Comparison of ENCODE assay signal across 14 cellular contexts in genomic region chr10:28987555-28988320, GRCh38.
A peak's percentile ranks its signal among the peaks of the same experiment; 100 is the strongest.
DNase-seq lines count a peak whose midpoint lies in the region; ATAC-seq and TF ChIP-seq lines count a peak whose summit lies in the region.
"Had no signal": no experiment of that assay in that cellular context is flagged by ENCODE, and none has a peak within 500 bp of the region (broad histone marks: within the 10 kb centered on the region; RNA-seq: fewer than 3 reads in every experiment).

No MANE protein-coding gene starts in this region.

- no peak for DNase-seq in Calu3
- no peak for DNase-seq in endothelial cell (ENCODE audit: low spot score)
- DNase-seq in osteoblast (ENCODE audit: insufficient read length, low spot score, missing footprints) = peak; percentile 2
- DNase-seq in NCI-H82 (lab: John Stamatoyannopoulos, UW) = no peak
- no peak for DNase-seq in stimulated activated naive B cell treated with anti-CD40 and anti-IgM and Interleukin-4, amounts not matched to agents 10 μg/mL and 1 μg/mL and 100 μg/mL, for 72 hours
- no peak for DNase-seq in A172 (ENCODE audit: low spot score)
- DNase-seq: CD8-positive, alpha-beta T cell; DMS79; H7; IMR-90 had no signal

- H3K27ac ChIP-seq in osteoblast (ENCODE audit: low read depth, low read length) = no peak overlapping the region

- TF ChIP-seq CTCF in Calu3 (IDR thresholded peaks at IDR 0.05; ENCODE audit: unreplicated experiment) (no peak), endothelial cell (IDR thresholded peaks at IDR 0.05; ENCODE audit: unreplicated experiment) (no peak), osteoblast (IDR thresholded peaks at IDR 0.05; ENCODE audit: extremely low read depth, low read depth, low read length) (no peak)

- H3K9me3 ChIP-seq in osteoblast (ENCODE audit: low read depth, low read length) = no peaks in the 10 kb centered on the region

- H3K36me3 ChIP-seq in osteoblast (ENCODE audit: insufficient read depth, low read length) = no peaks in the 10 kb centered on the region

- intact Hi-C loops in Calu3 (cut with micrococcal nuclease; ENCODE audit: unreplicated experiment) = no loop called here

- H3K36me3 Mint-ChIP-seq in Calu3 (ENCODE audit: insufficient read depth, unreplicated experiment) (no peaks in the 10 kb centered on the region), endothelial cell (ENCODE audit: low read depth, unreplicated experiment) (no peaks in the 10 kb centered on the region)
- no peaks in the 10 kb centered on the region for H3K36me3 Mint-ChIP-seq in stimulated activated naive B cell treated with anti-CD40 and anti-IgM and Interleukin-4, amounts not matched to agents 10 μg/mL and 1 μg/mL and 100 μg/mL, for 72 hours
- H3K36me3 Mint-ChIP-seq: CD14-positive monocyte; CD8-positive, alpha-beta T cell had no signal

- no peaks in the 10 kb centered on the region for H4K20me1 ChIP-seq in osteoblast (ENCODE audit: insufficient read depth, low read length)

- H3K79me2 ChIP-seq in osteoblast (ENCODE audit: insufficient read depth, low read length) = no peaks in the 10 kb centered on the region

- no peaks in the 10 kb centered on the region for H3K9me3 Mint-ChIP-seq in Calu3 (ENCODE audit: low read depth, unreplicated experiment)
- H3K9me3 Mint-ChIP-seq in endothelial cell (ENCODE audit: unreplicated experiment) = no peaks in the 10 kb centered on the region
- peaks cover 1 to 5% of the 10 kb centered on the region in 2 donors for H3K9me3 Mint-ChIP-seq in stimulated activated naive B cell treated with anti-CD40 and anti-IgM and Interleukin-4, amounts not matched to agents 10 μg/mL and 1 μg/mL and 100 μg/mL, for 72 hours
- H3K9me3 Mint-ChIP-seq: CD8-positive, alpha-beta T cell; GM23338 had no signal

- H3K27ac Mint-ChIP-seq in Calu3 (ENCODE audit: unreplicated experiment) (peak overlapping the region; percentile 12), endothelial cell (ENCODE audit: unreplicated experiment) (peak overlapping the region; percentile 38)
- no peak overlapping the region for H3K27ac Mint-ChIP-seq in stimulated activated naive B cell treated with anti-CD40 and anti-IgM and Interleukin-4, amounts not matched to agents 10 μg/mL and 1 μg/mL and 100 μg/mL, for 72 hours
- H3K27ac Mint-ChIP-seq: CD14-positive monocyte; CD8-positive, alpha-beta T cell; GM23338 had no signal

- H3K4me3 Mint-ChIP-seq in Calu3 (ENCODE audit: low read depth, unreplicated experiment) (no peak overlapping the region), endothelial cell (ENCODE audit: unreplicated experiment) (no peak overlapping the region)
- H3K4me3 Mint-ChIP-seq in stimulated activated naive B cell treated with anti-CD40 and anti-IgM and Interleukin-4, amounts not matched to agents 10 μg/mL and 1 μg/mL and 100 μg/mL, for 72 hours = no peak overlapping the region
- H3K4me3 Mint-ChIP-seq: CD14-positive monocyte; CD8-positive, alpha-beta T cell; GM23338 had no signal

- H3K4me2 ChIP-seq in osteoblast (ENCODE audit: insufficient read depth, low read length) = no peak overlapping the region
- H3K4me2 ChIP-seq: GM23338 had no signal

- H3K4me1 Mint-ChIP-seq in Calu3 (ENCODE audit: low read depth, unreplicated experiment) (peaks cover 38% of the 10 kb centered on the region), endothelial cell (ENCODE audit: unreplicated experiment) (peaks cover 17% of the 10 kb centered on the region)
- peaks cover 0 to 4% of the 10 kb centered on the region in 2 donors for H3K4me1 Mint-ChIP-seq in stimulated activated naive B cell treated with anti-CD40 and anti-IgM and Interleukin-4, amounts not matched to agents 10 μg/mL and 1 μg/mL and 100 μg/mL, for 72 hours

- no peak for ATAC-seq in stimulated activated naive B cell treated with anti-CD40 and anti-IgM and Interleukin-4, amounts not matched to agents 10 μg/mL and 1 μg/mL and 100 μg/mL, for 72 hours (replicated peaks)
- no peak for ATAC-seq in HG03442 (IDR thresholded peaks at IDR 0.05; ENCODE audit: unreplicated experiment)
- ATAC-seq: CD8-positive, alpha-beta T cell; GM12878; GM23338 had no signal

- H2AFZ ChIP-seq in osteoblast (ENCODE audit: low read length) = no peak overlapping the region

- H3K4me1 ChIP-seq in osteoblast (ENCODE audit: insufficient read depth, low read length) = peaks cover 20% of the 10 kb centered on the region

- H3K4me3 ChIP-seq in osteoblast (ENCODE audit: insufficient read depth, low read length) = no peak overlapping the region
- H3K4me3 ChIP-seq: GM12878, GM23338 had no signal

- H3K27me3 Mint-ChIP-seq in Calu3 (ENCODE audit: unreplicated experiment) = no peaks in the 10 kb centered on the region
- peaks cover 6% of the 10 kb centered on the region for H3K27me3 Mint-ChIP-seq in endothelial cell (ENCODE audit: unreplicated experiment)
- H3K27me3 Mint-ChIP-seq in stimulated activated naive B cell treated with anti-CD40 and anti-IgM and Interleukin-4, amounts not matched to agents 10 μg/mL and 1 μg/mL and 100 μg/mL, for 72 hours = peaks cover under 1 to 13% of the 10 kb centered on the region in 2 donors

- BruUV-seq in Calu3 (replicated peaks; lab: Mats Ljungman, UMichigan) = no TSS peak

- H3K27me3 ChIP-seq in osteoblast (ENCODE audit: insufficient read depth, low read length) = no peaks in the 10 kb centered on the region

- CTCF ChIA-PET in Calu3 (lab: Charles Lee) = no interaction called here
